In genomic region chr1:55816456-55816794, GRCh38 we compare ENCODE assay signal across 12 cellular contexts.
DNase-seq lines count a peak whose midpoint lies in the region; ATAC-seq lines count a peak whose summit lies in the region.
"Had no signal": no experiment of that assay in that cellular context is flagged by ENCODE, and none has a peak within 500 bp of the region (broad histone marks: within the 10 kb centered on the region; RNA-seq: fewer than 3 reads in every experiment).

No MANE protein-coding gene starts in this region.

- no peaks in the 10 kb centered on the region for H3K9me3 Mint-ChIP-seq in activated T-helper 17 cell treated with anti-CD3 and anti-CD28 coated beads, Interleukin-2, amount 50 U/mL, for 72 hours
- H3K9me3 Mint-ChIP-seq: naive thymus-derived CD8-positive, alpha-beta T cell had no signal

- H3K4me3 Mint-ChIP-seq in activated T-helper 17 cell treated with anti-CD3 and anti-CD28 coated beads, Interleukin-2, amount 50 U/mL, for 72 hours, result no peak overlapping the region
- H3K4me3 Mint-ChIP-seq: brain; naive thymus-derived CD8-positive, alpha-beta T cell had no signal

- H3K36me3 Mint-ChIP-seq in activated T-helper 17 cell treated with anti-CD3 and anti-CD28 coated beads, Interleukin-2, amount 50 U/mL, for 72 hours (ENCODE audit: low read depth), result no peaks in the 10 kb centered on the region
- H3K36me3 Mint-ChIP-seq: brain; naive thymus-derived CD8-positive, alpha-beta T cell had no signal

- H3K4me1 Mint-ChIP-seq in activated T-helper 17 cell treated with anti-CD3 and anti-CD28 coated beads, Interleukin-2, amount 50 U/mL, for 72 hours, result no peaks in the 10 kb centered on the region

- H3K27me3 Mint-ChIP-seq in activated T-helper 17 cell treated with anti-CD3 and anti-CD28 coated beads, Interleukin-2, amount 50 U/mL, for 72 hours, result no peaks in the 10 kb centered on the region
- H3K27me3 Mint-ChIP-seq: brain had no signal

- peak; percentile 77 for ATAC-seq in HG02610 (IDR thresholded peaks at IDR 0.05; ENCODE audit: unreplicated experiment)
- peak; percentile 82 for ATAC-seq in activated T-helper 17 cell treated with anti-CD3 and anti-CD28 coated beads, Interleukin-2, amount 50 U/mL, for 72 hours (replicated peaks)
- ATAC-seq: naive thymus-derived CD8-positive, alpha-beta T cell had no signal

- DNase-seq in Ammon's horn (ENCODE audit: low spot score) (peak; percentile 46), kidney tubule cell (ENCODE audit: low spot score) (peak; percentile 12), Kasumi-1 (lab: John Stamatoyannopoulos, UW) (no peak), DMS 273 (lab: John Stamatoyannopoulos, UW; ENCODE audit: unreplicated experiment) (no peak), ureter (ENCODE audit: low spot score) (no peak), SIG-M5 treated with dmso at 0.1 percent for 504 hours (lab: John Stamatoyannopoulos, UW; ENCODE audit: unreplicated experiment) (no peak)
- DNase-seq: BE2C; naive thymus-derived CD8-positive, alpha-beta T cell; NCI-H1417 treated with DMSO at 0.1 percent for 48 hours had no signal

- no peak overlapping the region for H3K27ac Mint-ChIP-seq in activated T-helper 17 cell treated with anti-CD3 and anti-CD28 coated beads, Interleukin-2, amount 50 U/mL, for 72 hours
- H3K27ac Mint-ChIP-seq: naive thymus-derived CD8-positive, alpha-beta T cell had no signal

Comparison
In these comparisons a context has a peak if more than half of its experiments do, and no peak if none do; other contexts are left out.
1. DNase-seq: peak in Ammon's horn (single experiment) and kidney tubule cell (single experiment); none in Kasumi-1 (0 of 2), DMS 273 (single experiment), ureter (single experiment) and SIG-M5 treated with dmso at 0.1 percent for 504 hours (single experiment).